Comparison of ENCODE assay signal across 25 cellular contexts in the genomic region with DNA sequence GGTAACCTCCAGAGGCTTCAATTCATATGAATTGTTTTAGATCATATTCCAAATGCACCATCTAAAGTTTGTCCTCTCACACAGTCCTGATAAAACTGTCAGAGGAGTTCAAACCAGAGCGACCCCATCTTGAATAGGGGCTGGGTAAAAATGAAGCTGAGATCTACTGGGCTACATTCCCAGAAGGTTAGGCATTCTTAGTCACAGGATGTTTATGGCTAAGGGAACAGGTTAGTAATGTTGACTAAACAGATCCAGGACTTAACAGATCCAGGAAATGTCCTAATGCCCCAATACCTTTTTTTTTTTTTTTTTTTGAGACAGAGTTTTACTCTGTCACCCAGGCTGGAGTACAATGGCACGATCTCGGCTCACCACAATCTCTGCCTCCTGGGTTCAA.
DNase-seq lines count a peak whose midpoint lies in the region; TF ChIP-seq lines count a peak whose summit lies in the region.
"Had no signal": no experiment of that assay in that cellular context is flagged by ENCODE, and none has a peak within 500 bp of the region (broad histone marks: within the 10 kb centered on the region; RNA-seq: fewer than 3 reads in every experiment).

No MANE protein-coding gene starts in this region.

- H3K36me3 Mint-ChIP-seq in endothelial cell (ENCODE audit: low read depth, unreplicated experiment): no peaks in the 10 kb centered on the region
- H3K36me3 Mint-ChIP-seq: activated CD8-positive, alpha-beta memory T cell treated with anti-CD3 and anti-CD28 coated beads, Interleukin-2, amount 10 ng/mL, durations not matched to agents 7 days and 5 days; activated naive CD4-positive, alpha-beta T cell treated with anti-CD3 and anti-CD28 coated beads, Interleukin-2, amount 50 U/mL, for 24 hours; CD4-positive, alpha-beta memory T cell; memory B cell had no signal

- H3K9me3 Mint-ChIP-seq in endothelial cell (ENCODE audit: unreplicated experiment): no peaks in the 10 kb centered on the region

- H3K4me3 Mint-ChIP-seq in endothelial cell (ENCODE audit: unreplicated experiment): no peak overlapping the region
- H3K4me3 Mint-ChIP-seq: activated CD4-positive, alpha-beta T cell treated with anti-CD3 and anti-CD28 coated beads, Interleukin-2, amount 10 ng/mL, durations not matched to agents 7 days and 5 days; activated CD8-positive, alpha-beta memory T cell treated with anti-CD3 and anti-CD28 coated beads, Interleukin-2, amount 10 ng/mL, durations not matched to agents 7 days and 5 days; activated naive CD4-positive, alpha-beta T cell treated with anti-CD3 and anti-CD28 coated beads, Interleukin-2, amount 50 U/mL, for 24 hours; activated T-helper 1 cell treated with anti-CD3 and anti-CD28 coated beads, Interleukin-12 subunit alpha, Interleukin-12 subunit beta, Interleukin-2, Interleukin-4 antibody, amounts not matched to agents 30 ng/mL and 10 ng/mL and 1 ng/mL, durations not matched to agents 14 hours and 24 hours and 36 hours; CD4-positive, alpha-beta memory T cell; memory B cell; T-helper 17 cell had no signal

- peaks cover 13% of the 10 kb centered on the region for H3K4me1 Mint-ChIP-seq in endothelial cell (ENCODE audit: unreplicated experiment)
- H3K4me1 Mint-ChIP-seq: activated CD4-positive, alpha-beta T cell treated with anti-CD3 and anti-CD28 coated beads, Interleukin-2, amount 10 ng/mL, durations not matched to agents 7 days and 5 days; activated CD8-positive, alpha-beta memory T cell treated with anti-CD3 and anti-CD28 coated beads, Interleukin-2, amount 10 ng/mL, durations not matched to agents 7 days and 5 days; activated naive CD4-positive, alpha-beta T cell treated with anti-CD3 and anti-CD28 coated beads, Interleukin-2, amount 50 U/mL, for 24 hours; CD4-positive, alpha-beta memory T cell; memory B cell; T-helper 17 cell had no signal

- no peaks in the 10 kb centered on the region for H3K27me3 Mint-ChIP-seq in endothelial cell (ENCODE audit: unreplicated experiment)
- H3K27me3 Mint-ChIP-seq: activated CD4-positive, alpha-beta T cell treated with anti-CD3 and anti-CD28 coated beads, Interleukin-2, amount 10 ng/mL, durations not matched to agents 7 days and 5 days; activated CD8-positive, alpha-beta memory T cell treated with anti-CD3 and anti-CD28 coated beads, Interleukin-2, amount 10 ng/mL, durations not matched to agents 7 days and 5 days; activated naive CD4-positive, alpha-beta T cell treated with anti-CD3 and anti-CD28 coated beads, Interleukin-2, amount 50 U/mL, for 24 hours; CD4-positive, alpha-beta memory T cell; memory B cell; T-helper 17 cell had no signal

- DNase-seq in A172 (ENCODE audit: low spot score) (peak; percentile 68), M059J (ENCODE audit: low read depth) (peak; percentile 24), astrocyte of the spinal cord (ENCODE audit: low read depth, low spot score) (peak; percentile 37), iris pigment epithelial cell (ENCODE audit: low read depth) (peak; percentile 79), NCI-H524 (lab: John Stamatoyannopoulos, UW) (no peak), endothelial cell (ENCODE audit: low spot score) (no peak), SHP77 treated with DMSO at 0.1 percent for 48 hours (lab: John Stamatoyannopoulos, UW) (no peak)
- no peak for DNase-seq in stimulated activated CD4-positive, alpha-beta T cell treated with anti-CD3 and anti-CD28 coated beads, Interleukin-12 subunit alpha, Interleukin-12 subunit beta, amount 100 ng/mL, for 4 hours
- DNase-seq: activated CD4-positive, alpha-beta T cell treated with anti-CD3 and anti-CD28 coated beads, Interleukin-2, amount 10 ng/mL, durations not matched to agents 7 days and 5 days; activated CD8-positive, alpha-beta memory T cell treated with anti-CD3 and anti-CD28 coated beads, Interleukin-2, amount 10 ng/mL, durations not matched to agents 7 days and 5 days; AML-193; CD4-positive, alpha-beta memory T cell; DMS 273 treated with DMSO at 0.1 percent for 48 hours; gastrocnemius medialis; NCI-H146; NCI-H510A; NK-92 treated with Interleukin-12 subunit alpha and Interleukin-12 subunit beta, amount 100 ng/mL, for 24 hours; psoas muscle; T-helper 17 cell; transverse colon had no signal

- H3K4me3 ChIP-seq in astrocyte of the spinal cord (ENCODE audit: low read depth, low read length): no peak overlapping the region
- H3K4me3 ChIP-seq: ascending aorta, gastrocnemius medialis, K562, psoas muscle, transverse colon had no signal

- TF ChIP-seq CTCF in astrocyte of the spinal cord (IDR thresholded peaks at IDR 0.05; ENCODE audit: low read depth, low read length) (no peak), endothelial cell (IDR thresholded peaks at IDR 0.05; ENCODE audit: unreplicated experiment) (no peak)

- in situ Hi-C loops in astrocyte of the spinal cord (cut with HindIII; ENCODE audit: low sequenced_read_pairs): no loop called here

- no peak overlapping the region for H3K27ac Mint-ChIP-seq in endothelial cell (ENCODE audit: unreplicated experiment)
- H3K27ac Mint-ChIP-seq: activated CD4-positive, alpha-beta T cell treated with anti-CD3 and anti-CD28 coated beads, Interleukin-2, amount 10 ng/mL, durations not matched to agents 7 days and 5 days; activated CD8-positive, alpha-beta memory T cell treated with anti-CD3 and anti-CD28 coated beads, Interleukin-2, amount 10 ng/mL, durations not matched to agents 7 days and 5 days; activated naive CD4-positive, alpha-beta T cell treated with anti-CD3 and anti-CD28 coated beads, Interleukin-2, amount 50 U/mL, for 24 hours; activated T-helper 1 cell treated with anti-CD3 and anti-CD28 coated beads, Interleukin-12 subunit alpha, Interleukin-12 subunit beta, Interleukin-2, Interleukin-4 antibody, amounts not matched to agents 30 ng/mL and 10 ng/mL and 1 ng/mL, durations not matched to agents 14 hours and 24 hours and 36 hours; memory B cell; T-helper 17 cell had no signal

Comparison
In these comparisons a context has a peak if more than half of its experiments do, and no peak if none do; other contexts are left out.
1. DNase-seq: peak in A172 (single experiment), M059J (single experiment), astrocyte of the spinal cord (single experiment) and iris pigment epithelial cell (single experiment); none in stimulated activated CD4-positive, alpha-beta T cell treated with anti-CD3 and anti-CD28 coated beads, Interleukin-12 subunit alpha, Interleukin-12 subunit beta, amount 100 ng/mL, for 4 hours (single experiment), NCI-H524 (0 of 2), endothelial cell (single experiment) and SHP77 treated with DMSO at 0.1 percent for 48 hours (single experiment).